ENCODE assay signal across 1 cellular context in genomic region chr11:94926698-94927237, GRCh38.
A peak's percentile ranks its signal among the peaks of the same experiment; 100 is the strongest.
TF ChIP-seq lines count a peak whose summit lies in the region.

No MANE protein-coding gene starts in this region.

TF ChIP-seq in IMR-90, 13 proteins besides CTCF, POLR2A, EP300 and RAD21 (continued from another document):
- TF ChIP-seq ELK1 (IDR thresholded peaks at IDR 0.05; ENCODE audit: borderline replicate concordance, low read depth, low read length) (no peak), BHLHE40 (IDR thresholded peaks at IDR 0.05; ENCODE audit: low read depth, low read length) (no peak), MAZ (IDR thresholded peaks at IDR 0.05; ENCODE audit: borderline replicate concordance, low read depth, low read length) (peak; percentile 21; the same call in 1 of the 2 replicates), RFX5 (IDR thresholded peaks at IDR 0.05; ENCODE audit: low read depth, low read length) (no peak), SMC3 (IDR thresholded peaks at IDR 0.05; ENCODE audit: low read depth, low read length) (no peak), USF2 (IDR thresholded peaks at IDR 0.05; ENCODE audit: low read depth, low read length) (no peak), FOS (IDR thresholded peaks at IDR 0.05; ENCODE audit: low read depth, low read length) (no peak), CEBPB (IDR thresholded peaks at IDR 0.05; ENCODE audit: low read depth, low read length) (peak; percentile 63; the same call in 1 of the 2 replicates), MXI1 (IDR thresholded peaks at IDR 0.05; ENCODE audit: borderline replicate concordance, low read depth, low read length) (no peak), RCOR1 (IDR thresholded peaks at IDR 0.05; ENCODE audit: insufficient replicate concordance, low read length) (no peak)
TF ChIP-seq in IMR-90: peak in this region for 2.
